Comparison of ENCODE assay signal across 18 cellular contexts in the genomic region with DNA sequence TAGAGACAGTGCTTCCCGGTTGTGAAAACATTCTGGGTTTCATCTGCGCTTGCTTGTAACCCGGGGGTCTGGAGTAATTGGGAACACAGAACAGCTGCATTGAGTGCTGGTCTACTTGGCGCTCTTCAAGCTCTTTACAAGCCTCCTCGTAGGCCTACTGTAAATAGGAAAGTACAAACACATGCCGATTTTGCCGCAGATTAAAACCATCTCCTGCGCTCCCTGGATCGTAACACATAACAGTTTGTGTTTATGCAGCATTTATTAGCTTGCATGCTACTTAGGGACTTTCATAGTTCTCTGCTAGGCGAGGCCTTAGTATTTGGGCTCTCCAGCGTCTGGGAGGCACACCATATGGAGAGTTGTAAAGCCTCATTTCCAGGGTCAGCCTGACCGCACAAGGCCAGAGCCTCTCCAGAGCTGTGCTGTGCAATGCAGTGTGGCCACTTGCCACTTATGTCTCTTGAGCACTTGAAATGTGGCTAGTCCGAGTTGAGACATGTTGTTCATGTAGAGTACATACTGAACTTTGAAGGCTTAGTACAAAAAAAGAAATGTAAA.
DNase-seq lines count a peak whose midpoint lies in the region; TF ChIP-seq lines count a peak whose summit lies in the region.
"Had no signal": no experiment of that assay in that cellular context is flagged by ENCODE, and none has a peak within 500 bp of the region (broad histone marks: within the 10 kb centered on the region; RNA-seq: fewer than 3 reads in every experiment).

No MANE protein-coding gene starts in this region.

- H3K4me3 Mint-ChIP-seq in endodermal cell, result no peak overlapping the region
- H3K4me3 Mint-ChIP-seq: HFFc6, memory B cell had no signal

- H3K36me3 Mint-ChIP-seq in endodermal cell (ENCODE audit: low read depth), result no peaks in the 10 kb centered on the region
- H3K36me3 Mint-ChIP-seq: activated naive CD4-positive, alpha-beta T cell treated with anti-CD3 and anti-CD28 coated beads, Interleukin-2, amount 50 U/mL, for 72 hours; memory B cell had no signal

- H2AK5ac ChIP-seq in mesenchymal stem cell (ENCODE audit: low read length, severe bottlenecking), result no peak overlapping the region

- H3F3A ChIP-seq in MM.1S (ENCODE audit: insufficient read depth, low read length), result no peaks in the 10 kb centered on the region

- H2BK12ac ChIP-seq in mesenchymal stem cell (ENCODE audit: low read length in 2 of 2), result no peak overlapping the region

- H3K9me3 ChIP-seq in endodermal cell (ENCODE audit: control insufficient read depth, low read length) (no peaks in the 10 kb centered on the region), mesenchymal stem cell (ENCODE audit: control insufficient read depth, low read length) (no peaks in the 10 kb centered on the region), thyroid gland (no peaks in the 10 kb centered on the region), MM.1S (replicated peaks; ENCODE audit: insufficient read depth, low read length) (no peaks in the 10 kb centered on the region)
- H3K9me3 ChIP-seq: BLaER1 had no signal

- H2BK120ac ChIP-seq in mesenchymal stem cell (ENCODE audit: low read depth, low read length), result no peak overlapping the region

- H3K4me3 ChIP-seq in endodermal cell (ENCODE audit: low read length) (no peak overlapping the region), mesenchymal stem cell (ENCODE audit: insufficient read depth in 1 of 2, low read depth in 1 of 2, low read length in 2 of 2) (no peak overlapping the region), thyroid gland (replicated peaks in 1 of 3) (no peak overlapping the region), MM.1S (ENCODE audit: low read length) (no peak overlapping the region)
- H3K4me3 ChIP-seq: BLaER1 had no signal

- no peak overlapping the region for H3K27ac ChIP-seq in endodermal cell (ENCODE audit: low read depth, low read length)
- no peak overlapping the region for H3K27ac ChIP-seq in mesenchymal stem cell (ENCODE audit: low read length, poor library complexity, severe bottlenecking)
- H3K27ac ChIP-seq in thyroid gland, result peak overlapping the region in 2 of 3 donors; percentile 24 to 49
- H3K27ac ChIP-seq in MM.1S (ENCODE audit: low read length), result no peak overlapping the region
- H3K27ac ChIP-seq: BLaER1, KMS-11 had no signal

- H3K27ac Mint-ChIP-seq in endodermal cell, result no peak overlapping the region
- H3K27ac Mint-ChIP-seq: activated naive CD4-positive, alpha-beta T cell treated with anti-CD3 and anti-CD28 coated beads, Interleukin-2, amount 50 U/mL, for 72 hours; HFFc6; memory B cell had no signal

- no peaks in the 10 kb centered on the region for H3K79me1 ChIP-seq in mesenchymal stem cell (replicated peaks; ENCODE audit: low read length, poor library complexity, severe bottlenecking)

- H3K18ac ChIP-seq in mesenchymal stem cell (ENCODE audit: low read depth in 1 of 2, low read length in 2 of 2), result no peak overlapping the region

- DNase-seq in NCI-H510A (lab: John Stamatoyannopoulos, UW) (peak; percentile 2), endodermal cell (peak; percentile 10), mesenchymal stem cell (peak; percentile 92), thyroid gland (peak in 1 of 2 donors; percentile 33), glomerular visceral epithelial cell (ENCODE audit: extremely low spot score) (no peak), kidney glomerular epithelial cell (lab: John Stamatoyannopoulos, UW) (no peak), MM.1S (no peak), UCSD-AML1 (lab: John Stamatoyannopoulos, UW; ENCODE audit: unreplicated experiment) (no peak)
- DNase-seq: caudate nucleus, HFFc6, NCI-H1417 treated with DMSO at 0.1 percent for 48 hours, OCI-M1, small intestine, SW 1271 had no signal

- H3K4ac ChIP-seq in mesenchymal stem cell (ENCODE audit: low read depth in 1 of 2, low read length in 2 of 2), result no peak overlapping the region

- WGBS in endodermal cell (ENCODE audit: insufficient coverage in 1 of 2, insufficient read length in 1 of 2), 2 experiments, result 88 to 92% methylated on average over 13 of the region's 13 CpGs
- 56% methylated on average over 13 of the region's 13 CpGs for WGBS in mesenchymal stem cell
- WGBS in thyroid gland, 2 donors, result 59 to 77% methylated on average over 13 of the region's 13 CpGs

- no peak overlapping the region for H4K91ac ChIP-seq in mesenchymal stem cell (ENCODE audit: low read length)

- H3K36me3 ChIP-seq in endodermal cell (ENCODE audit: control insufficient read depth, insufficient read depth, low read length) (no peaks in the 10 kb centered on the region), mesenchymal stem cell (ENCODE audit: control insufficient read depth in 1 of 2, insufficient read depth in 2 of 2, low read depth in 1 of 2, low read length in 2 of 2) (no peaks in the 10 kb centered on the region), thyroid gland (no peaks in the 10 kb centered on the region), MM.1S (replicated peaks; ENCODE audit: insufficient read depth, low read length) (no peaks in the 10 kb centered on the region)
- H3K36me3 ChIP-seq: BLaER1 had no signal

- no peaks in the 10 kb centered on the region for H3K4me1 ChIP-seq in endodermal cell (ENCODE audit: control insufficient read depth, insufficient read depth, low read length)
- H3K4me1 ChIP-seq in mesenchymal stem cell (ENCODE audit: control insufficient read depth, insufficient read depth, low read depth, low read length), result peaks cover 4% of the 10 kb centered on the region
- H3K4me1 ChIP-seq in thyroid gland, result peaks cover 27 to 67% of the 10 kb centered on the region in 2 donors
- H3K4me1 ChIP-seq in MM.1S (ENCODE audit: low read length), result no peaks in the 10 kb centered on the region

- intact Hi-C loops in thyroid gland (cut with DNase I), result no loop called here

- no peaks in the 10 kb centered on the region for H3K9me3 Mint-ChIP-seq in endodermal cell
- H3K9me3 Mint-ChIP-seq: HFFc6, memory B cell had no signal

- H3K27me3 ChIP-seq in endodermal cell (ENCODE audit: control insufficient read depth, insufficient read depth, low read length, poor library complexity, severe bottlenecking) (no peaks in the 10 kb centered on the region), mesenchymal stem cell (ENCODE audit: control insufficient read depth in 1 of 2, insufficient read depth in 1 of 2, low read length in 2 of 2) (no peaks in the 10 kb centered on the region), thyroid gland (no peaks in the 10 kb centered on the region), MM.1S (replicated peaks; ENCODE audit: insufficient read depth, low read length) (no peaks in the 10 kb centered on the region)
- H3K27me3 ChIP-seq: BLaER1 had no signal

- no peaks in the 10 kb centered on the region for H3K27me3 Mint-ChIP-seq in endodermal cell (ENCODE audit: insufficient read depth)
- H3K27me3 Mint-ChIP-seq: memory B cell had no signal

- H4K8ac ChIP-seq in mesenchymal stem cell (ENCODE audit: low read length), result no peak overlapping the region

- H3K14ac ChIP-seq in mesenchymal stem cell (ENCODE audit: low read length in 2 of 2), result no peak overlapping the region

- H2AFZ ChIP-seq in mesenchymal stem cell (ENCODE audit: low read depth, low read length) (no peak overlapping the region), MM.1S (ENCODE audit: low read length) (no peak overlapping the region)

- no peak overlapping the region for H2BK5ac ChIP-seq in mesenchymal stem cell (ENCODE audit: low read depth, low read length, poor library complexity, severe bottlenecking)

- H3K79me2 ChIP-seq in MM.1S (ENCODE audit: low read length), result no peaks in the 10 kb centered on the region

- H3K4me1 Mint-ChIP-seq in endodermal cell, result no peaks in the 10 kb centered on the region
- H3K4me1 Mint-ChIP-seq: memory B cell had no signal

- TF ChIP-seq POLR2A in thyroid gland (IDR thresholded peaks at IDR 0.05), result no peak

- no peak overlapping the region for H3K23ac ChIP-seq in mesenchymal stem cell (ENCODE audit: low read length in 2 of 2)

- H3K4me2 ChIP-seq in mesenchymal stem cell (ENCODE audit: low read length, poor library complexity, severe bottlenecking), result no peak overlapping the region
- no peak overlapping the region for H3K4me2 ChIP-seq in MM.1S (ENCODE audit: low read depth, low read length)
- H3K4me2 ChIP-seq: BLaER1, KMS-11 had no signal

- H3K9ac ChIP-seq in endodermal cell (ENCODE audit: extremely low read depth, low read length, poor library complexity, severe bottlenecking), result no peak overlapping the region
- peak overlapping the region; percentile 15 for H3K9ac ChIP-seq in mesenchymal stem cell (ENCODE audit: low read length)
- no peak overlapping the region for H3K9ac ChIP-seq in MM.1S (ENCODE audit: low read length)
- H3K9ac ChIP-seq: BLaER1, KMS-11 had no signal

- H2BK15ac ChIP-seq in mesenchymal stem cell (ENCODE audit: low read depth, poor library complexity, severe bottlenecking), result no peak overlapping the region

- no peaks in the 10 kb centered on the region for H4K20me1 ChIP-seq in MM.1S (ENCODE audit: insufficient read depth, low read length)
- H4K20me1 ChIP-seq: BLaER1 had no signal

- H3K9me2 ChIP-seq in MM.1S (replicated peaks; ENCODE audit: insufficient read depth, low read length), result no peaks in the 10 kb centered on the region

- TF ChIP-seq CTCF in endodermal cell (conservative IDR thresholded peaks at IDR 0.05) (no peak), thyroid gland (IDR thresholded peaks at IDR 0.05) (no peak), MM.1S (IDR thresholded peaks at IDR 0.05; ENCODE audit: low read length) (no peak)

Comparison
In these comparisons a context has a peak if more than half of its experiments do, and no peak if none do; other contexts are left out.
1. DNase-seq: peak in NCI-H510A (single experiment), endodermal cell (single experiment) and mesenchymal stem cell (single experiment); none in glomerular visceral epithelial cell (single experiment), kidney glomerular epithelial cell (single experiment), MM.1S (single experiment) and UCSD-AML1 (single experiment).
2. H3K27ac ChIP-seq: peak in thyroid gland (2 of 3); none in endodermal cell (single experiment), mesenchymal stem cell (single experiment) and MM.1S (single experiment).